In the genomic region with DNA sequence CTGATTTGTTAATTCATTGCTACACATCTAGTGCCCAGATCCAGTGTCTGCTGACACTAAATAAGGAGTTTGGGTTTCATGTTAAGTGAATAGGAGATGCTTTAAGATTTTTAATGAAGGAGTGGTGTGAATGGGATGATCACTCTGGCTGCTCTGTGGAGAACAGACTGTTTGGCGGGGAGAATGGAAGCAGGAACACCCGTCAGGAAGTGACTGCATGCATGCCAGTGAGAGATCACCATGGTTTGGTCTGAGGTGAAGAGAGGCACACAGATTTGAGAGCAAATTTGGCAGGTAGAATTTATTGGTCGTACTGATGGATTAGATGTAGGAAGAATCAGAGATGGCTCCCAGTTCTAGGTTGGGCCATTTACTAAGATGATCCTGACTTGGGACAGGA, we compare ENCODE assay signal across 25 cellular contexts. TPM values are rescaled to one million over a fixed set of nuclear protein-coding genes. Genes with fewer than 3 reads are reported as not detected.
DNase-seq lines count a peak whose midpoint lies in the region; ATAC-seq and TF ChIP-seq lines count a peak whose summit lies in the region.
"Had no signal": no experiment of that assay in that cellular context is flagged by ENCODE, and none has a peak within 500 bp of the region (broad histone marks: within the 10 kb centered on the region; RNA-seq: fewer than 3 reads in every experiment).

No MANE protein-coding gene starts in this region.

- no peaks in the 10 kb centered on the region for H3K9me3 ChIP-seq in right atrium auricular region
- H3K9me3 ChIP-seq: SK-N-SH, testis, uterus had no signal

- H3K4me1 ChIP-seq in right atrium auricular region: peaks cover 0 to 54% of the 10 kb centered on the region in 2 donors

- H3K36me3 Mint-ChIP-seq in activated T-helper 17 cell treated with anti-CD3 and anti-CD28 coated beads, Interleukin-2, amount 50 U/mL, for 72 hours (ENCODE audit: low read depth): peaks cover 42% of the 10 kb centered on the region

- H3K27ac ChIP-seq in right atrium auricular region: no peak overlapping the region
- H3K27ac ChIP-seq: C4-2B, skin epidermis, testis, uterus had no signal

- intact Hi-C loops in left cardiac atrium (cut with DNase I) (no loop called here), posterior vena cava (cut with DNase I) (loop anchor here in 1 of 2 donors (5.0 kb wide), 1 partner anchor 636 kb away; no protein-coding TSS in a partner anchor)

- no peaks in the 10 kb centered on the region for H3K27me3 ChIP-seq in right atrium auricular region
- H3K27me3 ChIP-seq: testis, uterus had no signal

- H3K4me3 ChIP-seq in right atrium auricular region: no peak overlapping the region
- H3K4me3 ChIP-seq: lung, skin epidermis, testis, uterus had no signal

- no peaks in the 10 kb centered on the region for H3K27me3 Mint-ChIP-seq in activated T-helper 17 cell treated with anti-CD3 and anti-CD28 coated beads, Interleukin-2, amount 50 U/mL, for 72 hours

- peaks cover 59% of the 10 kb centered on the region for H3K4me1 Mint-ChIP-seq in activated T-helper 17 cell treated with anti-CD3 and anti-CD28 coated beads, Interleukin-2, amount 50 U/mL, for 72 hours

- H3K4me3 Mint-ChIP-seq in activated T-helper 17 cell treated with anti-CD3 and anti-CD28 coated beads, Interleukin-2, amount 50 U/mL, for 72 hours: peak overlapping the region; percentile 53

- H3K9me3 Mint-ChIP-seq in activated T-helper 17 cell treated with anti-CD3 and anti-CD28 coated beads, Interleukin-2, amount 50 U/mL, for 72 hours: no peaks in the 10 kb centered on the region

- H3K36me3 ChIP-seq in right atrium auricular region: no peaks in the 10 kb centered on the region
- H3K36me3 ChIP-seq: uterus had no signal

- ATAC-seq in left cardiac atrium (no peak), HG03442 (IDR thresholded peaks at IDR 0.05; ENCODE audit: unreplicated experiment) (no peak)
- no peak for ATAC-seq in activated T-helper 17 cell treated with anti-CD3 and anti-CD28 coated beads, Interleukin-2, amount 50 U/mL, for 72 hours (replicated peaks)

- no peak for TF ChIP-seq CTCF in right atrium auricular region (IDR thresholded peaks at IDR 0.05)

- peak overlapping the region; percentile 73 for H3K27ac Mint-ChIP-seq in activated T-helper 17 cell treated with anti-CD3 and anti-CD28 coated beads, Interleukin-2, amount 50 U/mL, for 72 hours

- peak; percentile 18 for DNase-seq in right atrium auricular region (ENCODE audit: low spot score)
- DNase-seq in left cardiac atrium: no peak
- peak; percentile 46 to 67 for DNase-seq in lung microvascular endothelial cell (ENCODE audit: low read depth in 2 of 2)
- no peak for DNase-seq in posterior vena cava (ENCODE audit: low spot score)
- no peak for DNase-seq in DMS79 treated with DMSO at 0.1 percent for 48 hours (lab: John Stamatoyannopoulos, UW)
- DNase-seq: activated CD4-positive, alpha-beta T cell treated with anti-CD3 and anti-CD28 coated beads for 48 hours; amniotic stem cell; cortex of kidney; GF-D8; IMR-90; kidney glomerular epithelial cell; NCI-H1105 treated with DMSO at 0.1 percent for 48 hours; NCI-H2029; NCI-H2227 treated with DMSO at 0.1 percent for 48 hours; NCI-H82; occipital lobe; SK-N-SH; stimulated activated CD4-positive, alpha-beta T cell treated with anti-CD3 and anti-CD28 coated beads, Interleukin-1b, Interleukin-23, amount 100 ng/mL, for 48 hours; testis; uterus had no signal

RNA-seq across cellular contexts. Expression of gene ATP6V0E1, which starts 19.8 kb away (rescaled TPM):
- total RNA-seq in right atrium auricular region: 100 to 1,000 TPM; 156 to 193 TPM
- 100 to 1,000 TPM; 204 to 208 TPM for total RNA-seq in left cardiac atrium
- 100 to 1,000 TPM; 123 to 163 TPM for total RNA-seq in activated T-helper 17 cell treated with anti-CD3 and anti-CD28 coated beads, Interleukin-2, amount 50 U/mL, for 72 hours
- 318 and 553 TPM in 2 replicates for total RNA-seq in lung microvascular endothelial cell
- total RNA-seq in posterior vena cava: 100 to 1,000 TPM; 178 to 215 TPM

RNA-seq across cellular contexts. Expression of gene RPL26L1, which starts 44.1 kb away (rescaled TPM):
- total RNA-seq in right atrium auricular region: 10 to 100 TPM; 21.1 to 30.1 TPM
- 10 to 100 TPM; 22.4 to 22.6 TPM for total RNA-seq in left cardiac atrium
- 10 to 100 TPM; 31.8 to 64.9 TPM for total RNA-seq in activated T-helper 17 cell treated with anti-CD3 and anti-CD28 coated beads, Interleukin-2, amount 50 U/mL, for 72 hours
- 27.2 and 28.4 TPM in 2 replicates for total RNA-seq in lung microvascular endothelial cell
- total RNA-seq in posterior vena cava: 10 to 100 TPM; 23.4 to 32.7 TPM

RNA-seq across cellular contexts. Expression of gene CREBRF, which starts 52.8 kb away (rescaled TPM):
- 10 to 100 TPM; 20.9 to 22.5 TPM for total RNA-seq in right atrium auricular region
- 10 to 100 TPM; 13.2 to 23.9 TPM for total RNA-seq in left cardiac atrium
- total RNA-seq in activated T-helper 17 cell treated with anti-CD3 and anti-CD28 coated beads, Interleukin-2, amount 50 U/mL, for 72 hours: 10 to 100 TPM; 10.5 to 29.5 TPM
- total RNA-seq in lung microvascular endothelial cell: 14.8 and 26.4 TPM in 2 replicates
- 10 to 100 TPM; 26.1 to 27.8 TPM for total RNA-seq in posterior vena cava

Comparison
In these comparisons a context has a peak if more than half of its experiments do, and no peak if none do; other contexts are left out.
1. DNase-seq: peak in right atrium auricular region (single experiment) and lung microvascular endothelial cell (2 of 2); none in left cardiac atrium (single experiment), posterior vena cava (single experiment) and DMS79 treated with DMSO at 0.1 percent for 48 hours (single experiment).